Comparison of ENCODE assay signal across 16 cellular contexts in the genomic region with DNA sequence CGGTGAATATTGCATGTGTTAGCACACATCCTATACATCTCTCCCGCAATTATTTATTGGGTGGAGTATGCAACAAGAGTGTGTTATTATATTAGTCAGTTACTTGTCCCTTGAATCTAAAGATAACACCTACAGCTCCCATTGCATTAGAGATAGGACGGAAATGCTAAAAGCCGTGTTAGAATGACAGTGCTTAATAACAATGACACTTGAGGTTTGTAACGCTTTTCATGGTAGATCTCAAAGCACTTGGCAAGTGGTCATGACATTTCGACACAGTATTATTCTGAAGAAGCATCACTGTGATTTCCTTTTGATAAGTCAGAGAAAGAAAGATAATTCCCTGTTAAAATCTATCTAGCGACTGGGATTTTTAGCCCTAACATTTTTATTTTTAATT. TPM values are rescaled to one million over a fixed set of nuclear protein-coding genes. Genes with fewer than 3 reads are reported as not detected.
A peak's percentile ranks its signal among the peaks of the same experiment; 100 is the strongest.
DNase-seq lines count a peak whose midpoint lies in the region; ATAC-seq and TF ChIP-seq lines count a peak whose summit lies in the region.
"Had no signal": no experiment of that assay in that cellular context is flagged by ENCODE, and none has a peak within 500 bp of the region (broad histone marks: within the 10 kb centered on the region; RNA-seq: fewer than 3 reads in every experiment).

No MANE protein-coding gene starts in this region.

- H4K20me1 ChIP-seq in mammary epithelial cell (ENCODE audit: insufficient read depth, low read length), result no peaks in the 10 kb centered on the region
- H4K20me1 ChIP-seq: BLaER1 had no signal

- H3K27me3 ChIP-seq in breast epithelium (no peaks in the 10 kb centered on the region), mammary epithelial cell (ENCODE audit: insufficient read depth, low read length) (no peaks in the 10 kb centered on the region)
- H3K27me3 ChIP-seq: BLaER1 had no signal

- H3K79me2 ChIP-seq in mammary epithelial cell (ENCODE audit: insufficient read depth, low read length), result no peaks in the 10 kb centered on the region

- intact Hi-C loops in MCF 10A (cut with micrococcal nuclease) (loop anchor here (2.0 kb wide), 1 partner anchor 161 kb away; no protein-coding TSS in a partner anchor), breast epithelium (cut with DNase I; ENCODE audit: low total_unique reads) (no loop called here), mammary epithelial cell (cut with micrococcal nuclease) (loop anchor here (1.0 to 2.0 kb wide), 2 partner anchors 155 to 161 kb away; no protein-coding TSS in a partner anchor)
- intact Hi-C loops in activated T-helper 2 cell treated with anti-CD3 and anti-CD28 coated beads, Interferon-gamma antibody, Interleukin-2, Interleukin-4, amounts not matched to agents 10 μg/mL and 5 μg/mL and 100 μg/mL, durations not matched to agents 14 hours and 24 hours and 36 hours (cut with micrococcal nuclease), result loop anchor here (2.0 to 5.0 kb wide), 2 partner anchors 33 to 163 kb away; a partner anchor contains a TSS

- no peak overlapping the region for H3K9ac ChIP-seq in mammary epithelial cell (ENCODE audit: insufficient read depth, low read length)
- H3K9ac ChIP-seq: BLaER1 had no signal

- no peak overlapping the region for H3K27ac Mint-ChIP-seq in MCF 10A (ENCODE audit: low read depth, unreplicated experiment)
- no peak overlapping the region for H3K27ac Mint-ChIP-seq in activated CD8-positive, alpha-beta T cell treated with anti-CD3 and anti-CD28 coated beads, Interleukin-2, amount 10 ng/mL, durations not matched to agents 7 days and 5 days
- H3K27ac Mint-ChIP-seq in activated T-helper 2 cell treated with anti-CD3 and anti-CD28 coated beads, Interferon-gamma antibody, Interleukin-2, Interleukin-4, amounts not matched to agents 10 μg/mL and 5 μg/mL and 100 μg/mL, durations not matched to agents 14 hours and 24 hours and 36 hours, result no peak overlapping the region

- H3K9me3 ChIP-seq in breast epithelium, result no peaks in the 10 kb centered on the region
- peaks cover 4% of the 10 kb centered on the region for H3K9me3 ChIP-seq in mammary epithelial cell (replicated peaks; ENCODE audit: insufficient read depth, low read length)
- H3K9me3 ChIP-seq: BLaER1 had no signal

- in situ Hi-C loops in mammary epithelial cell (cut with MboI; ENCODE audit: low sequenced_read_pairs in 2 of 2), result loop anchor here in 1 of 2 donors (5.0 kb wide), 1 partner anchor 33 kb away; a partner anchor contains a TSS

- H3K27ac ChIP-seq in breast epithelium, result no peak overlapping the region
- H3K27ac ChIP-seq in mammary epithelial cell (ENCODE audit: insufficient read depth, low read depth, low read length), result peak overlapping the region; percentile 79
- H3K27ac ChIP-seq: BLaER1 had no signal

- no peaks in the 10 kb centered on the region for H3K27me3 Mint-ChIP-seq in MCF 10A (ENCODE audit: insufficient read depth, unreplicated experiment)
- peaks cover 7% of the 10 kb centered on the region for H3K27me3 Mint-ChIP-seq in activated CD8-positive, alpha-beta T cell treated with anti-CD3 and anti-CD28 coated beads, Interleukin-2, amount 10 ng/mL, durations not matched to agents 7 days and 5 days (ENCODE audit: low read depth)
- H3K27me3 Mint-ChIP-seq in activated T-helper 2 cell treated with anti-CD3 and anti-CD28 coated beads, Interferon-gamma antibody, Interleukin-2, Interleukin-4, amounts not matched to agents 10 μg/mL and 5 μg/mL and 100 μg/mL, durations not matched to agents 14 hours and 24 hours and 36 hours (ENCODE audit: low read depth), result peaks cover 14% of the 10 kb centered on the region

- H3K4me2 ChIP-seq in mammary epithelial cell (ENCODE audit: insufficient read depth, low read depth, low read length), result peak overlapping the region; percentile 7
- H3K4me2 ChIP-seq: BLaER1 had no signal

- H3K4me1 Mint-ChIP-seq in MCF 10A (ENCODE audit: insufficient read depth, unreplicated experiment), result peaks cover 19% of the 10 kb centered on the region
- H3K4me1 Mint-ChIP-seq in activated CD8-positive, alpha-beta T cell treated with anti-CD3 and anti-CD28 coated beads, Interleukin-2, amount 10 ng/mL, durations not matched to agents 7 days and 5 days (ENCODE audit: low read depth), result peaks cover 10% of the 10 kb centered on the region
- peaks cover 16% of the 10 kb centered on the region for H3K4me1 Mint-ChIP-seq in activated T-helper 2 cell treated with anti-CD3 and anti-CD28 coated beads, Interferon-gamma antibody, Interleukin-2, Interleukin-4, amounts not matched to agents 10 μg/mL and 5 μg/mL and 100 μg/mL, durations not matched to agents 14 hours and 24 hours and 36 hours (ENCODE audit: low read depth)

- no peaks in the 10 kb centered on the region for H3K9me3 Mint-ChIP-seq in MCF 10A (ENCODE audit: unreplicated experiment)
- H3K9me3 Mint-ChIP-seq in activated CD8-positive, alpha-beta T cell treated with anti-CD3 and anti-CD28 coated beads, Interleukin-2, amount 10 ng/mL, durations not matched to agents 7 days and 5 days (ENCODE audit: insufficient read depth), result no peaks in the 10 kb centered on the region
- H3K9me3 Mint-ChIP-seq in activated T-helper 2 cell treated with anti-CD3 and anti-CD28 coated beads, Interferon-gamma antibody, Interleukin-2, Interleukin-4, amounts not matched to agents 10 μg/mL and 5 μg/mL and 100 μg/mL, durations not matched to agents 14 hours and 24 hours and 36 hours, result peaks cover 5% of the 10 kb centered on the region

- no peak for ATAC-seq in activated CD8-positive, alpha-beta T cell treated with anti-CD3 and anti-CD28 coated beads, Interleukin-2, amount 10 ng/mL, durations not matched to agents 7 days and 5 days
- no peak for ATAC-seq in GM21529 (IDR thresholded peaks at IDR 0.05; ENCODE audit: unreplicated experiment)

- BruUV-seq in MCF 10A (replicated peaks; lab: Mats Ljungman, UMichigan), result no TSS peak
- BruUV-seq in mammary epithelial cell (replicated peaks; lab: Mats Ljungman, UMichigan), result no TSS peak

- TF ChIP-seq POLR2A in breast epithelium (IDR thresholded peaks at IDR 0.05), result no peak

- DNase-seq in MCF 10A (ENCODE audit: unreplicated experiment) (peak; percentile 15), breast epithelium (ENCODE audit: low spot score in 2 of 2) (no peak), mammary epithelial cell (no peak), iris pigment epithelial cell (ENCODE audit: low read depth) (peak; percentile 48), GM19240 (ENCODE audit: insufficient read length, low spot score) (no peak)
- DNase-seq in activated CD8-positive, alpha-beta T cell treated with anti-CD3 and anti-CD28 coated beads, Interleukin-2, amount 10 ng/mL, durations not matched to agents 7 days and 5 days, result no peak
- DNase-seq in activated T-helper 2 cell treated with anti-CD3 and anti-CD28 coated beads, Interferon-gamma antibody, Interleukin-2, Interleukin-4, amounts not matched to agents 10 μg/mL and 5 μg/mL and 100 μg/mL, durations not matched to agents 14 hours and 24 hours and 36 hours (ENCODE audit: low spot score), result no peak
- DNase-seq: 8988T, KG1, NCI-H1694 treated with DMSO at 0.1 percent for 48 hours, NCI-H82, occipital lobe, retina, substantia nigra had no signal

- no peaks in the 10 kb centered on the region for H3K4me1 ChIP-seq in breast epithelium
- H3K4me1 ChIP-seq in mammary epithelial cell (ENCODE audit: insufficient read depth, low read length), result peaks cover 43% of the 10 kb centered on the region
- H3K4me1 ChIP-seq: BLaER1 had no signal

- dilution Hi-C loops in mammary epithelial cell (cut with HindIII; ENCODE audit: low sequenced_read_pairs), result loop anchor here (5.0 kb wide), 1 partner anchor 37 kb away; no protein-coding TSS in a partner anchor

- TF ChIP-seq CTCF in MCF 10A (IDR thresholded peaks at IDR 0.05; ENCODE audit: unreplicated experiment), result no peak
- no peak for TF ChIP-seq CTCF in breast epithelium (IDR thresholded peaks at IDR 0.05)
- TF ChIP-seq CTCF in mammary epithelial cell (conservative IDR thresholded peaks at IDR 0.05 in 1 of 2, IDR thresholded peaks at IDR 0.05 in 1 of 2; ENCODE audit: extremely low read depth in 1 of 2, insufficient read depth in 1 of 2, low read depth in 1 of 2, low read length in 2 of 2), result no peak

- H2AFZ ChIP-seq in mammary epithelial cell (ENCODE audit: low read depth, low read length), result no peak overlapping the region

- H3K4me3 Mint-ChIP-seq in MCF 10A (ENCODE audit: unreplicated experiment), result no peak overlapping the region
- H3K4me3 Mint-ChIP-seq in activated CD8-positive, alpha-beta T cell treated with anti-CD3 and anti-CD28 coated beads, Interleukin-2, amount 10 ng/mL, durations not matched to agents 7 days and 5 days, result no peak overlapping the region
- H3K4me3 Mint-ChIP-seq in activated T-helper 2 cell treated with anti-CD3 and anti-CD28 coated beads, Interferon-gamma antibody, Interleukin-2, Interleukin-4, amounts not matched to agents 10 μg/mL and 5 μg/mL and 100 μg/mL, durations not matched to agents 14 hours and 24 hours and 36 hours (ENCODE audit: low read depth), result no peak overlapping the region

- H3K4me3 ChIP-seq in breast epithelium (no peak overlapping the region), mammary epithelial cell (replicated peaks in 1 of 3; ENCODE audit: insufficient read depth in 1 of 3, low read depth in 2 of 3, low read length in 3 of 3) (no peak overlapping the region)
- H3K4me3 ChIP-seq: BLaER1 had no signal

- 88% methylated on average over 6 of the region's 7 CpGs for WGBS in mammary epithelial cell (ENCODE audit: low coverage, missing lambda C conversion rate)

- CTCF ChIA-PET in MCF 10A (lab: Yijun Ruan, JAX), result interaction anchor here (0.6 to 2.7 kb wide), 7 partner anchors 10 to 166 kb away, joined by 3 to 32 read pairs (median 6); no protein-coding TSS in a partner anchor
- CTCF ChIA-PET in mammary epithelial cell (lab: Charles Lee; ENCODE audit: low non-redundant PET), result interaction anchor here (0.6 kb wide), 1 partner anchor 732 kb away, joined by 5 read pairs; no protein-coding TSS in a partner anchor
- CTCF ChIA-PET in activated CD8-positive, alpha-beta T cell treated with anti-CD3 and anti-CD28 coated beads, Interleukin-2, amount 10 ng/mL, durations not matched to agents 7 days and 5 days (lab: Charles Lee), result interaction anchor here (1.2 to 2.4 kb wide), 3 partner anchors 11 to 160 kb away, joined by 3 to 9 read pairs (median 5); no protein-coding TSS in a partner anchor

- H3K36me3 ChIP-seq in breast epithelium, result no peaks in the 10 kb centered on the region
- H3K36me3 ChIP-seq in mammary epithelial cell (ENCODE audit: insufficient read depth, low read length), result no peaks in the 10 kb centered on the region
- H3K36me3 ChIP-seq: BLaER1 had no signal

- no peaks in the 10 kb centered on the region for H3K36me3 Mint-ChIP-seq in MCF 10A (ENCODE audit: insufficient read depth, unreplicated experiment)
- no peaks in the 10 kb centered on the region for H3K36me3 Mint-ChIP-seq in activated CD8-positive, alpha-beta T cell treated with anti-CD3 and anti-CD28 coated beads, Interleukin-2, amount 10 ng/mL, durations not matched to agents 7 days and 5 days (ENCODE audit: low read depth)
- no peaks in the 10 kb centered on the region for H3K36me3 Mint-ChIP-seq in activated T-helper 2 cell treated with anti-CD3 and anti-CD28 coated beads, Interferon-gamma antibody, Interleukin-2, Interleukin-4, amounts not matched to agents 10 μg/mL and 5 μg/mL and 100 μg/mL, durations not matched to agents 14 hours and 24 hours and 36 hours (ENCODE audit: low read depth)

- POLR2A ChIA-PET in MCF 10A (lab: Yijun Ruan, JAX), result interaction anchor here (0.5 kb wide), 1 partner anchor 266 kb away, joined by 3 read pairs; no protein-coding TSS in a partner anchor
- POLR2A ChIA-PET in activated CD8-positive, alpha-beta T cell treated with anti-CD3 and anti-CD28 coated beads, Interleukin-2, amount 10 ng/mL, durations not matched to agents 7 days and 5 days (lab: Charles Lee), result no interaction called here

RNA-seq across cellular contexts. Expression of a gene that starts 33.4 kb away (rescaled TPM):
- total RNA-seq in MCF 10A (2022) (134 and 136 TPM in 2 replicates), breast epithelium (100 to 1,000 TPM; 191 to 209 (median 193) TPM), mammary epithelial cell (100 to 1,000 TPM; 160 to 219 TPM)
- 52.8 TPM for polyA plus RNA-seq in mammary epithelial cell
- 319 TPM for polyA minus RNA-seq in mammary epithelial cell
- 1 to 10 TPM; 3.5 to 6.6 TPM for total RNA-seq in activated CD8-positive, alpha-beta T cell treated with anti-CD3 and anti-CD28 coated beads, Interleukin-2, amount 10 ng/mL, durations not matched to agents 7 days and 5 days
- 28.7 and 30.1 TPM in 2 replicates for total RNA-seq in activated T-helper 2 cell treated with anti-CD3 and anti-CD28 coated beads, Interferon-gamma antibody, Interleukin-2, Interleukin-4, amounts not matched to agents 10 μg/mL and 5 μg/mL and 100 μg/mL, durations not matched to agents 14 hours and 24 hours and 36 hours

Comparison
In these comparisons a context has a peak if more than half of its experiments do, and no peak if none do; other contexts are left out.
1. DNase-seq: peak in MCF 10A (single experiment) and iris pigment epithelial cell (single experiment); none in breast epithelium (0 of 2), mammary epithelial cell (single experiment), activated CD8-positive, alpha-beta T cell treated with anti-CD3 and anti-CD28 coated beads, Interleukin-2, amount 10 ng/mL, durations not matched to agents 7 days and 5 days (single experiment), activated T-helper 2 cell treated with anti-CD3 and anti-CD28 coated beads, Interferon-gamma antibody, Interleukin-2, Interleukin-4, amounts not matched to agents 10 μg/mL and 5 μg/mL and 100 μg/mL, durations not matched to agents 14 hours and 24 hours and 36 hours (single experiment) and GM19240 (single experiment).